18 cellular contexts compared by ENCODE assay signal in genomic region chr22:47966316-47966715, GRCh38.
DNase-seq lines count a peak whose midpoint lies in the region; ATAC-seq and TF ChIP-seq lines count a peak whose summit lies in the region.
"Had no signal": no experiment of that assay in that cellular context is flagged by ENCODE, and none has a peak within 500 bp of the region (broad histone marks: within the 10 kb centered on the region; RNA-seq: fewer than 3 reads in every experiment).

No MANE protein-coding gene starts in this region.

- no peaks in the 10 kb centered on the region for H3K4me1 Mint-ChIP-seq in osteocyte (ENCODE audit: unreplicated experiment)
- H3K4me1 Mint-ChIP-seq in activated T-helper 17 cell treated with anti-CD3 and anti-CD28 coated beads, Interleukin-2, amount 50 U/mL, for 72 hours: no peaks in the 10 kb centered on the region
- H3K4me1 Mint-ChIP-seq: CD14-positive monocyte; CD4-positive, CD25-positive, alpha-beta regulatory T cell had no signal

- H3K27ac ChIP-seq in esophagus muscularis mucosa (replicated peaks in 1 of 4): no peak overlapping the region
- H3K27ac ChIP-seq: BLaER1 had no signal

- no peak overlapping the region for H3K27ac Mint-ChIP-seq in osteocyte (ENCODE audit: unreplicated experiment)
- no peak overlapping the region for H3K27ac Mint-ChIP-seq in activated T-helper 17 cell treated with anti-CD3 and anti-CD28 coated beads, Interleukin-2, amount 50 U/mL, for 72 hours
- H3K27ac Mint-ChIP-seq: CD8-positive, alpha-beta T cell had no signal

- H3K9me3 Mint-ChIP-seq in osteocyte (ENCODE audit: unreplicated experiment): peaks cover 13% of the 10 kb centered on the region
- H3K9me3 Mint-ChIP-seq in activated T-helper 17 cell treated with anti-CD3 and anti-CD28 coated beads, Interleukin-2, amount 50 U/mL, for 72 hours: no peaks in the 10 kb centered on the region
- H3K9me3 Mint-ChIP-seq: CD8-positive, alpha-beta T cell had no signal

- no peaks in the 10 kb centered on the region for H3K4me1 ChIP-seq in esophagus muscularis mucosa
- H3K4me1 ChIP-seq: BE2C, BLaER1, Caco-2 had no signal

- no peak for TF ChIP-seq EP300 in esophagus muscularis mucosa (IDR thresholded peaks at IDR 0.05)

- H3K27me3 ChIP-seq in esophagus muscularis mucosa: peaks cover 0 to 23% (median 0%) of the 10 kb centered on the region in 4 donors
- H3K27me3 ChIP-seq: BE2C, BLaER1 had no signal

- no peaks in the 10 kb centered on the region for H3K36me3 ChIP-seq in esophagus muscularis mucosa
- H3K36me3 ChIP-seq: BE2C, BLaER1 had no signal

- no peak for TF ChIP-seq POLR2A in esophagus muscularis mucosa (IDR thresholded peaks at IDR 0.05; ENCODE audit: low read depth)

- ATAC-seq in activated T-helper 17 cell treated with anti-CD3 and anti-CD28 coated beads, Interleukin-2, amount 50 U/mL, for 72 hours (replicated peaks): no peak
- ATAC-seq: CD8-positive, alpha-beta T cell had no signal

- no peak overlapping the region for H3K4me3 ChIP-seq in esophagus muscularis mucosa
- H3K4me3 ChIP-seq: BLaER1 had no signal

- no peaks in the 10 kb centered on the region for H3K36me3 Mint-ChIP-seq in osteocyte (ENCODE audit: unreplicated experiment)
- no peaks in the 10 kb centered on the region for H3K36me3 Mint-ChIP-seq in activated T-helper 17 cell treated with anti-CD3 and anti-CD28 coated beads, Interleukin-2, amount 50 U/mL, for 72 hours (ENCODE audit: low read depth)
- H3K36me3 Mint-ChIP-seq: CD14-positive monocyte; CD4-positive, CD25-positive, alpha-beta regulatory T cell; CD8-positive, alpha-beta T cell had no signal

- H3K9me3 ChIP-seq in esophagus muscularis mucosa: no peaks in the 10 kb centered on the region
- H3K9me3 ChIP-seq: BE2C, BLaER1, Caco-2 had no signal

- TF ChIP-seq CTCF in esophagus muscularis mucosa (IDR thresholded peaks at IDR 0.05): no peak
- TF ChIP-seq CTCF in osteocyte (IDR thresholded peaks at IDR 0.05): no peak

- DNase-seq in ecto neural progenitor cell (ENCODE audit: low spot score): peak; percentile 16
- DNase-seq in esophagus muscularis mucosa (ENCODE audit: extremely low spot score): peak; percentile 72
- DNase-seq in osteocyte (ENCODE audit: extremely low spot score, unreplicated experiment): peak; percentile 57
- DNase-seq in KG1 (lab: John Stamatoyannopoulos, UW): no peak
- no peak for DNase-seq in NCI-H1930 (lab: John Stamatoyannopoulos, UW)
- DNase-seq: 8988T; ACHN; BE2C; C1 segment of cervical spinal cord; Caco-2; Calu3; CD4-positive, CD25-positive, alpha-beta regulatory T cell; CD8-positive, alpha-beta T cell; DMS79 treated with DMSO at 0.1 percent for 48 hours; GF-D8 had no signal

- no peaks in the 10 kb centered on the region for H3K27me3 Mint-ChIP-seq in osteocyte (ENCODE audit: unreplicated experiment)
- peaks cover 3% of the 10 kb centered on the region for H3K27me3 Mint-ChIP-seq in activated T-helper 17 cell treated with anti-CD3 and anti-CD28 coated beads, Interleukin-2, amount 50 U/mL, for 72 hours

- WGBS in esophagus muscularis mucosa: 93% methylated on average over 6 of the region's 6 CpGs

- intact Hi-C loops in esophagus muscularis mucosa (cut with DNase I): no loop called here

- H3K4me3 Mint-ChIP-seq in osteocyte (ENCODE audit: unreplicated experiment): no peak overlapping the region
- no peak overlapping the region for H3K4me3 Mint-ChIP-seq in activated T-helper 17 cell treated with anti-CD3 and anti-CD28 coated beads, Interleukin-2, amount 50 U/mL, for 72 hours
- H3K4me3 Mint-ChIP-seq: CD14-positive monocyte; CD4-positive, CD25-positive, alpha-beta regulatory T cell; CD8-positive, alpha-beta T cell had no signal

Comparison
In these comparisons a context has a peak if more than half of its experiments do, and no peak if none do; other contexts are left out.
1. DNase-seq: peak in ecto neural progenitor cell (single experiment), esophagus muscularis mucosa (single experiment) and osteocyte (single experiment); none in KG1 (single experiment) and NCI-H1930 (0 of 2).